In the genomic region with DNA sequence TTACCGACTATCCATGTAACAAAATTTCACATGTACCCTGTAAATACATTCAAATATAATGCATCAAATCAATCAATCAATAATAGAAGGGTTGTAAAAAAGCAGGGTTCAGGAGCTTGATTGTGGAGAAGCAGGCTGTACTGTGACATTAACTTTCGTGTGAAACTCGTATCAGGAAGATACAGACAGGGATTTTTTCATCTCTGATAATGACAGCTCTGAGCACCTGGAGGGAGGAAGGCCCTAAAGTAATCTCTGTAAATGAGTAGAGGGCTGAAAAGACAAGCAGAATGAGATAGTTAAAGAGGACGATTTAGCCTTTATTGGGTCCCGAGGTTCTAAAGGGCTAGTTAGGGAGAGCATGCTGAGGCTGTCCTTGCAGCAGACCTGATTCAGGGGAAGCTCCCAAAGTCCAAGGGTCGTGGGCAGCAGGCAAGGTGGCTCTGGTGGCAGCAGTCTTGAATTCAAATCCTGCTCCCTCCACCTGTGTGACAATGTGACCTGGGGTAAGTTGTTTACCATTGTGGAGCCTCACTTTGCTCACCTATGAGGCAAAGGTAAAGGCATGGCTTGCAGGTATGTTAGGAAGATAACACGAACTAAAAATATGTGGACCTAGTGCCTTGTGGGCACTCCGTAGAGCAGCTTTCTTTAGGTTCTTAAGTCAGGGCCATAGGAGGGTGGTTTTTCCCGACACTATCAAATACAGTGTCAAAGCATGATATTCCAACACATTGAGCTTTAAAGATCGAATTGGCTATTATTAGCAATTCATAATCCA, we compare ENCODE assay signal across 1 cellular context.
TF ChIP-seq lines count a peak whose summit lies in the region.

No MANE protein-coding gene starts in this region.

TF ChIP-seq in H1, 55 proteins besides CTCF, POLR2A, EP300 and RAD21:
- TF ChIP-seq SP2 (IDR thresholded peaks at IDR 0.05; ENCODE audit: low read length) (no peak), NANOG (IDR thresholded peaks at IDR 0.05; ENCODE audit: insufficient read depth, low read depth, low read length, poor library complexity, severe bottlenecking) (no peak), TBP (IDR thresholded peaks at IDR 0.05; ENCODE audit: low read depth, low read length) (no peak), YY1 (IDR thresholded peaks at IDR 0.05; ENCODE audit: low read depth, low read length) (no peak), RXRA (IDR thresholded peaks at IDR 0.05; ENCODE audit: insufficient read depth, low read depth, low read length) (no peak), ASH2L (IDR thresholded peaks at IDR 0.05; ENCODE audit: low read length) (no peak), BRCA1 (IDR thresholded peaks at IDR 0.05; ENCODE audit: low read depth, low read length) (no peak), SP1 (IDR thresholded peaks at IDR 0.05; ENCODE audit: low read depth, low read length) (no peak)
- TF ChIP-seq, protein P1, sequence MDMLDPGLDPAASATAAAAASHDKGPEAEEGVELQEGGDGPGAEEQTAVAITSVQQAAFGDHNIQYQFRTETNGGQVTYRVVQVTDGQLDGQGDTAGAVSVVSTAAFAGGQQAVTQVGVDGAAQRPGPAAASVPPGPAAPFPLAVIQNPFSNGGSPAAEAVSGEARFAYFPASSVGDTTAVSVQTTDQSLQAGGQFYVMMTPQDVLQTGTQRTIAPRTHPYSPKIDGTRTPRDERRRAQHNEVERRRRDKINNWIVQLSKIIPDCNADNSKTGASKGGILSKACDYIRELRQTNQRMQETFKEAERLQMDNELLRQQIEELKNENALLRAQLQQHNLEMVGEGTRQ (IDR thresholded peaks at IDR 0.05; ENCODE audit: low read length), result no peak
